ENCODE assay signal across 22 cellular contexts in the genomic region with DNA sequence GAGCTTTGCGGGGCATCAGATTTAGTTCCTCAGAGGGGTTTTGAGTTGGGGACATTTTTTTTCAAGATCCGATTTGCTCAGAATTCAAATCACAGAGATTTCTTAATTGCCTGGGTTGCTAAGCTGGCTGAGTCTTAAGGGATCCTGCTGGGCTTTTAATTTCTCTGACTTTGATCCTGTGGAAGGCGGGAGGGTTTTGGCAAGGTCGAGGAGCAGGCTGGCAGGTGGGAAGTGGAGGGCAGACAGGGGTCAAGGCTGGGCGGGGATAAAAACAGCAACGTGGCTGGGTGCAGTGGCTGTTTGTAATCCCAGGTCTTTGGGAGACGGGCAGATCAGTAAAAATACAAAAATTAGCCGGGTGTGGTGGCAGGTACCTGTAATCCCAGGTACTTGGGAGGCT. TPM values are rescaled to one million over a fixed set of nuclear protein-coding genes. Genes with fewer than 3 reads are reported as not detected.
"Had no signal": no experiment of that assay in that cellular context is flagged by ENCODE, and none has a peak within 500 bp of the region (broad histone marks: within the 10 kb centered on the region; RNA-seq: fewer than 3 reads in every experiment).

No MANE protein-coding gene starts in this region.

- H3K4me2 ChIP-seq: smooth muscle cell had no signal

- DNase-seq: activated CD4-positive, alpha-beta T cell treated with anti-CD3 and anti-CD28 coated beads, Interleukin-2, amount 50 U/mL, for 48 hours; activated CD8-positive, alpha-beta memory T cell treated with anti-CD3 and anti-CD28 coated beads, Interleukin-2, amount 10 ng/mL, durations not matched to agents 7 days and 5 days; activated effector memory CD4-positive, alpha-beta T cell treated with anti-CD3 and anti-CD28 coated beads, Interleukin-2, amount 50 U/mL, for 16 hours; activated T-cell treated with anti-CD3 and anti-CD28 coated beads, Interleukin-2, amount 50 U/mL, for 24 hours; amniotic stem cell; brain microvascular endothelial cell; left cardiac atrium; midbrain; pancreas; substantia nigra; transverse colon had no signal

- H3K27ac Mint-ChIP-seq: activated CD8-positive, alpha-beta memory T cell treated with anti-CD3 and anti-CD28 coated beads, Interleukin-2, amount 10 ng/mL, durations not matched to agents 7 days and 5 days; activated naive CD4-positive, alpha-beta T cell treated with anti-CD3 and anti-CD28 coated beads, Interleukin-2, amount 50 U/mL, for 72 hours; activated T-cell treated with anti-CD3 and anti-CD28 coated beads, Interleukin-2, amount 50 U/mL, for 24 hours had no signal

- H3K36me3 ChIP-seq: brain microvascular endothelial cell, pancreas, transverse colon had no signal

- H3K36me3 Mint-ChIP-seq: activated CD8-positive, alpha-beta memory T cell treated with anti-CD3 and anti-CD28 coated beads, Interleukin-2, amount 10 ng/mL, durations not matched to agents 7 days and 5 days; activated naive CD4-positive, alpha-beta T cell treated with anti-CD3 and anti-CD28 coated beads, Interleukin-2, amount 50 U/mL, for 72 hours had no signal

- H3K4me3 Mint-ChIP-seq: activated CD8-positive, alpha-beta memory T cell treated with anti-CD3 and anti-CD28 coated beads, Interleukin-2, amount 10 ng/mL, durations not matched to agents 7 days and 5 days; activated T-cell treated with anti-CD3 and anti-CD28 coated beads, Interleukin-2, amount 50 U/mL, for 24 hours had no signal

- H3K4me3 ChIP-seq: lung, pancreas, smooth muscle cell, transverse colon had no signal

- FAIRE-seq: endometrium, pancreas, TTC549 had no signal

- ATAC-seq: activated CD4-positive, CD25-positive, alpha-beta regulatory T cell treated with anti-CD3 and anti-CD28 coated beads, Interleukin-2, amount 50 U/mL, for 24 hours; activated CD8-positive, alpha-beta memory T cell treated with anti-CD3 and anti-CD28 coated beads, Interleukin-2, amount 10 ng/mL, durations not matched to agents 7 days and 5 days; activated naive CD4-positive, alpha-beta T cell treated with anti-CD3 and anti-CD28 coated beads, Interleukin-2, amount 50 U/mL, for 72 hours; esophagus mucosa; left cardiac atrium; pancreas had no signal

- H3K4me1 Mint-ChIP-seq: activated CD8-positive, alpha-beta memory T cell treated with anti-CD3 and anti-CD28 coated beads, Interleukin-2, amount 10 ng/mL, durations not matched to agents 7 days and 5 days had no signal

- H3K27me3 ChIP-seq: brain microvascular endothelial cell, pancreas, transverse colon had no signal

- H3K4me1 ChIP-seq: pancreas had no signal

- H3K9me3 ChIP-seq: pancreas, transverse colon had no signal

- H3K9me3 Mint-ChIP-seq: activated naive CD4-positive, alpha-beta T cell treated with anti-CD3 and anti-CD28 coated beads, Interleukin-2, amount 50 U/mL, for 72 hours; activated T-cell treated with anti-CD3 and anti-CD28 coated beads, Interleukin-2, amount 50 U/mL, for 24 hours had no signal

- H3K27ac ChIP-seq: brain microvascular endothelial cell, pancreas, transverse colon had no signal

RNA-seq across cellular contexts. Expression of gene CCDC63, which starts 33.5 kb away (rescaled TPM):
- total RNA-seq: activated CD8-positive, alpha-beta memory T cell treated with anti-CD3 and anti-CD28 coated beads, Interleukin-2, amount 10 ng/mL, durations not matched to agents 7 days and 5 days; activated naive CD4-positive, alpha-beta T cell treated with anti-CD3 and anti-CD28 coated beads, Interleukin-2, amount 50 U/mL, for 72 hours; chondrocyte; dermis microvascular lymphatic vessel endothelial cell; esophagus mucosa; glomerular endothelial cell; left cardiac atrium; lung; pancreas; smooth muscle cell; T-helper 1 cell treated with Interleukin-12 subunit alpha and Interleukin-12 subunit beta and Interleukin-4 antibody, amounts not matched to agents 30 ng/mL and 1 ng/mL, for 36 hours; transverse colon had no signal
- polyA plus RNA-seq: lung, pancreas, smooth muscle cell had no signal
